Comparison of ENCODE assay signal across 19 cellular contexts in genomic region chr2:133044556-133044955, GRCh38.
"Had no signal": no experiment of that assay in that cellular context is flagged by ENCODE, and none has a peak within 500 bp of the region (broad histone marks: within the 10 kb centered on the region; RNA-seq: fewer than 3 reads in every experiment).

No MANE protein-coding gene starts in this region.

- H3K36me3 ChIP-seq: adrenal gland, colonic mucosa, left ventricle myocardium inferior, transverse colon, vagina had no signal

- H3K4me1 ChIP-seq: adrenal gland, colonic mucosa, left ventricle myocardium inferior, transverse colon, vagina had no signal

- H3K4me3 ChIP-seq: adrenal gland, colonic mucosa, left ventricle myocardium inferior, skin epidermis, transverse colon, vagina had no signal

- DNase-seq: activated B cell treated with CpG ODN at 0.5 μM for 24 hours; activated CD4-positive, alpha-beta T cell treated with anti-CD3 and anti-CD28 coated beads for 48 hours; activated CD8-positive, alpha-beta T cell treated with anti-CD3 and anti-CD28 coated beads for 36 hours; activated effector memory CD4-positive, alpha-beta T cell treated with anti-CD3 and anti-CD28 coated beads, Interleukin-2, amount 50 U/mL, for 16 hours; activated T-cell treated with anti-CD3 and anti-CD28 coated beads, Interleukin-2, amount 50 U/mL, for 4 hours; adrenal gland; caudate nucleus; colonic mucosa; foreskin fibroblast; hypothalamus; left ventricle myocardium inferior; occipital lobe; stimulated activated CD4-positive, alpha-beta T cell treated with anti-CD3 and anti-CD28 coated beads, Interleukin-4, amount 100 ng/mL, for 24 hours; stimulated activated naive CD4-positive, alpha-beta T cell; substantia nigra; transverse colon had no signal

- ATAC-seq: activated CD8-positive, alpha-beta T cell treated with anti-CD3 and anti-CD28 coated beads for 36 hours; activated T-cell treated with anti-CD3 and anti-CD28 coated beads, Interleukin-2, amount 50 U/mL, for 4 hours; esophagus mucosa had no signal

- H3K27me3 ChIP-seq: adrenal gland, colonic mucosa, transverse colon, vagina had no signal

- H3K27ac ChIP-seq: adrenal gland, colonic mucosa, left ventricle myocardium inferior, skin epidermis, transverse colon, vagina had no signal

- H3K9me3 ChIP-seq: adrenal gland, colonic mucosa, left ventricle myocardium inferior, transverse colon, vagina had no signal
